ENCODE assay signal across 8 cellular contexts in the genomic region with DNA sequence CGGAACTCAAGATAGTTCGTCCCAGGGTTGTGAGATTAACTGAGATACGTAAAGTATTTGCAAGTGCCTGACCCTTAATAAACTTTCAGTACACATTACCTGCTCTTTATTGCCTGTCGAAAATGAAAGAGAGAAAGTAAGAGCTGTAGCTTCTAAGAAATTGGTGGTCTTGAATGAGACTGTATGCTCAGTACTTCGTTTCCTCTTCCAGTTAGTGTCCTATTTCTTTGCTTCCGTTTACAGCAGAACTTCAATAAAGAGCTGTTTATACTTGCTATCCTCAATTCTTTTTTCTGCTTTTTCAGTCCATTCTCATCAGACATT. TPM values are rescaled to one million over a fixed set of nuclear protein-coding genes. Genes with fewer than 3 reads are reported as not detected.
A peak's percentile ranks its signal among the peaks of the same experiment; 100 is the strongest.
DNase-seq lines count a peak whose midpoint lies in the region; ATAC-seq, FAIRE-seq and TF ChIP-seq lines count a peak whose summit lies in the region.

No MANE protein-coding gene starts in this region.

- peak overlapping the region; percentile 43 for H3K27ac ChIP-seq in DOHH2 (ENCODE audit: low read depth, low read length)
- peak overlapping the region; percentile 85 for H3K27ac ChIP-seq in K562 (ENCODE audit: extremely low read depth, low read depth, low read length)
- H3K27ac ChIP-seq in mucosa of rectum (ENCODE audit: low read depth in 2 of 2, low read length in 2 of 2), result peak overlapping the region; percentile 50 to 71

- in situ Hi-C loops in K562 (cut with MboI), result no loop called here

- H3F3A ChIP-seq in DOHH2 (ENCODE audit: control insufficient read depth, insufficient read depth), result no peaks in the 10 kb centered on the region; the same call in 1 of the 2 replicates

- FAIRE-seq in K562 (lab: Jason Lieb, UNC), result peak; percentile 49

- H3K9me1 ChIP-seq in K562 (ENCODE audit: control insufficient read depth, insufficient read depth, low read length), result no peaks in the 10 kb centered on the region

- 0% methylated on average over 6 of the region's 6 CpGs for WGBS in K562 (ENCODE audit: insufficient coverage, low coverage, missing lambda C conversion rate)

- no peak for TF ChIP-seq CTCF in DOHH2 (IDR thresholded peaks at IDR 0.05; ENCODE audit: low read depth, low read length, poor library complexity, severe bottlenecking)
- TF ChIP-seq CTCF in K562 (IDR thresholded peaks at IDR 0.05 in 2 of 3, conservative IDR thresholded peaks at IDR 0.05 in 1 of 3; ENCODE audit: insufficient read depth in 2 of 3, low read depth in 1 of 3, low read length in 3 of 3), result no peak

- ATAC-seq in GM21360 (IDR thresholded peaks at IDR 0.05; ENCODE audit: unreplicated experiment) (peak; percentile 45), HG03565 (IDR thresholded peaks at IDR 0.05; ENCODE audit: unreplicated experiment) (peak; percentile 41), K562 (peak; percentile 21)

- TF ChIP-seq POLR2A in K562 (conservative IDR thresholded peaks at IDR 0.05), result no peak

- TF ChIP-seq EP300 in K562 (IDR thresholded peaks at IDR 0.05; ENCODE audit: low read length), result no peak

- H4K20me1 ChIP-seq in DOHH2 (ENCODE audit: control insufficient read depth, insufficient read depth, low read depth, low read length) (peaks cover 5% of the 10 kb centered on the region; the same call in 1 of the 2 replicates), K562 (replicated peaks; ENCODE audit: control insufficient read depth, insufficient read depth, low read length) (no peaks in the 10 kb centered on the region)

- DNase-seq in K562 (ENCODE audit: extremely low read depth in 1 of 4, low spot score in 3 of 4) (no peak), occipital lobe (lab: John Stamatoyannopoulos, UW) (no peak), AG20443 (ENCODE audit: low spot score) (no peak), superior temporal gyrus (ENCODE audit: extremely low spot score) (no peak)

- peaks cover 17% of the 10 kb centered on the region for H3K36me3 ChIP-seq in DOHH2 (ENCODE audit: control insufficient read depth, low read length)
- H3K36me3 ChIP-seq in K562 (ENCODE audit: control insufficient read depth, insufficient read depth, low read length), result peaks cover 8% of the 10 kb centered on the region; the same call in 1 of the 3 replicates
- H3K36me3 ChIP-seq in mucosa of rectum (ENCODE audit: control insufficient read depth in 2 of 2, insufficient read depth in 2 of 2, low read length in 2 of 2), result no peaks in the 10 kb centered on the region

- CTCF ChIA-PET in K562 (lab: Yijun Ruan, JAX; ENCODE audit: low intra/inter-chr PET ratio), result interaction anchor here (0.7 kb wide), 1 partner anchor 127 kb away, joined by 3 read pairs; no protein-coding TSS in a partner anchor

- no peak for TF ChIP-seq RAD21 in K562 (CRISPR knock-in tag; conservative IDR thresholded peaks at IDR 0.05 in 1 of 2, IDR thresholded peaks at IDR 0.05 in 1 of 2)

- H3K4me2 ChIP-seq in DOHH2 (ENCODE audit: low read length) (peak overlapping the region; percentile 98), K562 (ENCODE audit: insufficient read depth, low read length) (peak overlapping the region; percentile 82)

- H3K79me2 ChIP-seq in DOHH2 (ENCODE audit: control insufficient read depth, low read length) (peaks cover 54% of the 10 kb centered on the region), K562 (ENCODE audit: control insufficient read depth, insufficient read depth, low read length) (peaks cover 53% of the 10 kb centered on the region)

- BruUV-seq in K562 (replicated peaks; lab: Mats Ljungman, UMichigan), result TSS peak; percentile 75

- H3K4me1 ChIP-seq in DOHH2 (ENCODE audit: control insufficient read depth, low read length) (peaks cover 13% of the 10 kb centered on the region), K562 (replicated peaks in 1 of 2; ENCODE audit: control insufficient read depth in 2 of 2, insufficient read depth in 2 of 2, low read length in 2 of 2) (peaks cover 0 to 3% of the 10 kb centered on the region in 2 experiments; a peak in 1 of 5 replicates), mucosa of rectum (ENCODE audit: control insufficient read depth in 2 of 2, insufficient read depth in 2 of 2, low read length in 2 of 2) (peaks cover 10% of the 10 kb centered on the region in 2 donors)

- H3K9me3 ChIP-seq in DOHH2 (ENCODE audit: control insufficient read depth, insufficient read depth, low read length) (peaks cover 4% of the 10 kb centered on the region; the same call in 1 of the 2 replicates), K562 (replicated peaks; ENCODE audit: control insufficient read depth, insufficient read depth, low read depth, low read length) (peaks cover 3% of the 10 kb centered on the region; the same call in 1 of the 2 replicates), mucosa of rectum (ENCODE audit: control insufficient read depth in 2 of 2, low read length in 2 of 2) (no peaks in the 10 kb centered on the region)

- no peaks in the 10 kb centered on the region for H3K9me2 ChIP-seq in DOHH2 (replicated peaks; ENCODE audit: control insufficient read depth, low read length)

- H3K9ac ChIP-seq in K562 (ENCODE audit: insufficient read depth in 1 of 2, low read depth in 2 of 2, low read length in 2 of 2), result peak overlapping the region; percentile 86 to 88
- H3K9ac ChIP-seq in mucosa of rectum (ENCODE audit: low read depth in 1 of 2, low read length in 2 of 2), result peak overlapping the region; percentile 65 to 80

- intact Hi-C loops in K562 (cut with micrococcal nuclease), result loop anchor here (5.0 kb wide), 2 partner anchors 130 to 210 kb away; no protein-coding TSS in a partner anchor

- H3K27me3 ChIP-seq in DOHH2 (ENCODE audit: control insufficient read depth, low read length), result no peaks in the 10 kb centered on the region; the same call in 1 of the 2 replicates
- H3K27me3 ChIP-seq in K562 (ENCODE audit: control insufficient read depth in 2 of 2, insufficient read depth in 2 of 2, low read length in 2 of 2), result no peaks in the 10 kb centered on the region
- H3K27me3 ChIP-seq in mucosa of rectum (ENCODE audit: control insufficient read depth in 2 of 2, insufficient read depth in 2 of 2, low read length in 2 of 2), result no peaks in the 10 kb centered on the region

- H3K4me3 ChIP-seq in DOHH2 (ENCODE audit: low read length) (peak overlapping the region; percentile 98), K562 (peak overlapping the region; percentile 57), mucosa of rectum (ENCODE audit: low read length in 2 of 2) (peak overlapping the region; percentile 88 to 94)

- H2AFZ ChIP-seq in K562 (ENCODE audit: low read depth, low read length), result peak overlapping the region; percentile 85

- POLR2A ChIA-PET in K562 (lab: Yijun Ruan, JAX), result interaction anchor here (0.6 to 1.3 kb wide), 4 partner anchors 12 to 329 kb away, joined by 3 to 4 read pairs (median 3); no protein-coding TSS in a partner anchor

TF ChIP-seq in K562, 482 proteins besides CTCF, POLR2A, EP300 and RAD21:
- 0 out of 2 replicates have a peak, but pooled peaks have one; percentile 0 for TF ChIP-seq IRF1 (CRISPR knock-in tag; IDR thresholded peaks at IDR 0.05; ENCODE audit: borderline replicate concordance)
- TF ChIP-seq SIN3B (IDR thresholded peaks at IDR 0.05; ENCODE audit: low read depth), result 0 out of 2 replicates have a peak, but pooled peaks have one; percentile 23
- TF ChIP-seq SMAD2 (IDR thresholded peaks at IDR 0.05; ENCODE audit: low read depth, low read length), result no peak

RNA-seq across cellular contexts. Expression of gene SRFBP1, which starts 0.5 kb away (rescaled TPM):
- total RNA-seq in K562 (2011; cell fraction: chromatin; rRNA removed; ENCODE audit: low replicate concordance), result 3.8 and 20.1 TPM in 2 replicates
- total RNA-seq in K562 (2011; cell fraction: nucleolus; rRNA removed), result 1.8 and 3.7 TPM in 2 replicates
- total RNA-seq in K562 (2011; cell fraction: nucleoplasm; rRNA removed), result 7.1 and 9.3 TPM in 2 replicates
- 11.3 and 13.0 TPM in 2 replicates for total RNA-seq in K562 (2014; rRNA removed)
- total RNA-seq in K562 (2014; rRNA removed; fragmentation: Illumina TruSeq; extraction: Trizol), result 24.7 and 28.9 TPM in 2 replicates
- 25.4 and 30.0 TPM in 2 replicates for total RNA-seq in K562 (2015; rRNA removed; fragmentation: Illumina TruSeq; extraction: Trizol)
- 13.5 and 14.9 TPM in 2 replicates for total RNA-seq in K562 (2021)
- polyA plus RNA-seq in K562 (2011; rRNA removed), result 7.4 and 10.8 TPM in 2 replicates
- 1.5 and 2.4 TPM in 2 replicates for polyA plus RNA-seq in K562 (2011; cell fraction: cytosol; rRNA removed)
- polyA plus RNA-seq in K562 (2011; cell fraction: nucleus; rRNA removed), result 1.7 and 2.4 TPM in 2 replicates
- polyA plus RNA-seq in K562 (2012), result 7.1 and 11.7 TPM in 2 replicates
- 13.0 and 16.3 TPM in 2 replicates for polyA plus RNA-seq in K562 (2014; fragmentation: Illumina TruSeq; extraction: Trizol)
- 10 to 100 TPM; 16.1 to 17.0 TPM for polyA plus RNA-seq in K562 (2014; fragmentation: Nextera tagmentation; extraction: Ambion mirVana)
- polyA plus RNA-seq in K562 (2014; rRNA removed), result 10.6 and 11.7 TPM in 2 replicates
- polyA minus RNA-seq in K562 (2011; rRNA and poly(A)+ RNA removed), result 10.8 and 13.1 TPM in 2 replicates
- 4.6 and 5.9 TPM in 2 replicates for polyA minus RNA-seq in K562 (2011; cell fraction: cytosol; rRNA and poly(A)+ RNA removed)
- 4.4 and 12.6 TPM in 2 replicates for polyA minus RNA-seq in K562 (2011; cell fraction: nucleus; rRNA and poly(A)+ RNA removed)
- total RNA-seq in occipital lobe, result 34.5 TPM
